ENCODE assay signal across 18 cellular contexts in genomic region chr11:35676611-35676965, GRCh38. TPM values are rescaled to one million over a fixed set of nuclear protein-coding genes. Genes with fewer than 3 reads are reported as not detected.
A peak's percentile ranks its signal among the peaks of the same experiment; 100 is the strongest.
DNase-seq lines count a peak whose midpoint lies in the region; ATAC-seq and TF ChIP-seq lines count a peak whose summit lies in the region.
"Had no signal": no experiment of that assay in that cellular context is flagged by ENCODE, and none has a peak within 500 bp of the region (broad histone marks: within the 10 kb centered on the region; RNA-seq: fewer than 3 reads in every experiment).

No MANE protein-coding gene starts in this region.

- no peak for DNase-seq in OCI-LY7 (ENCODE audit: low spot score)
- no peak for DNase-seq in naive B cell
- no peak for DNase-seq in uterus
- DNase-seq in kidney glomerular epithelial cell (lab: John Stamatoyannopoulos, UW), result no peak
- DNase-seq: activated CD4-positive, alpha-beta memory T cell treated with anti-CD3 and anti-CD28 coated beads, Interleukin-2, amount 10 ng/mL, durations not matched to agents 7 days and 5 days; activated T-cell treated with anti-CD3 and anti-CD28 coated beads, Interleukin-2, amount 50 U/mL, for 24 hours; colonic mucosa; NCI-H1417 treated with DMSO at 0.1 percent for 48 hours; NCI-H82; thyroid gland had no signal

- no peak for TF ChIP-seq POLR2A in uterus (IDR thresholded peaks at IDR 0.05)

- H3K27ac Mint-ChIP-seq in naive B cell, result peak overlapping the region; percentile 10 to 71 (median 52)
- H3K27ac Mint-ChIP-seq: activated CD4-positive, alpha-beta memory T cell treated with anti-CD3 and anti-CD28 coated beads, Interleukin-2, amount 10 ng/mL, durations not matched to agents 7 days and 5 days; activated T-cell treated with anti-CD3 and anti-CD28 coated beads, Interleukin-2, amount 50 U/mL, for 24 hours; natural killer cell treated with Interleukin-12 subunit alpha and Interleukin-12 subunit beta and Interleukin-15 and Interleukin-18, amount 100 ng/mL, for 72 hours; progenitor cell of endocrine pancreas; WTC11 had no signal

- peaks cover 36% of the 10 kb centered on the region for H3K36me3 ChIP-seq in BLaER1
- H3K36me3 ChIP-seq in OCI-LY7 (ENCODE audit: insufficient read depth, low read length), result no peaks in the 10 kb centered on the region
- H3K36me3 ChIP-seq in uterus, result no peaks in the 10 kb centered on the region
- H3K36me3 ChIP-seq: colonic mucosa, thyroid gland had no signal

- H3K4me3 ChIP-seq in BLaER1 (no peak overlapping the region), OCI-LY7 (ENCODE audit: low read depth, low read length, poor library complexity, severe bottlenecking) (peak overlapping the region; percentile 21), uterus (no peak overlapping the region)
- H3K4me3 ChIP-seq: colonic mucosa, SK-N-MC, thyroid gland had no signal

- intact Hi-C loops in OCI-LY7 (cut with micrococcal nuclease; ENCODE audit: unreplicated experiment) (no loop called here), uterus (cut with DNase I; ENCODE audit: low total_unique reads) (no loop called here)

- H3K4me3 Mint-ChIP-seq in naive B cell, result no peak overlapping the region
- H3K4me3 Mint-ChIP-seq: activated CD4-positive, alpha-beta memory T cell treated with anti-CD3 and anti-CD28 coated beads, Interleukin-2, amount 10 ng/mL, durations not matched to agents 7 days and 5 days; activated naive CD4-positive, alpha-beta T cell treated with anti-CD3 and anti-CD28 coated beads, Interleukin-2, amount 50 U/mL, for 24 hours; activated T-cell treated with anti-CD3 and anti-CD28 coated beads, Interleukin-2, amount 50 U/mL, for 24 hours; natural killer cell treated with Interleukin-12 subunit alpha and Interleukin-12 subunit beta and Interleukin-15 and Interleukin-18, amount 100 ng/mL, for 72 hours; WTC11 had no signal

- H3K4me2 ChIP-seq in BLaER1, result peak overlapping the region; percentile 60
- H3K4me2 ChIP-seq in OCI-LY7 (ENCODE audit: low read length), result peak overlapping the region; percentile 56

- H3K27me3 ChIP-seq in BLaER1, result no peaks in the 10 kb centered on the region
- no peaks in the 10 kb centered on the region for H3K27me3 ChIP-seq in uterus
- H3K27me3 ChIP-seq: colonic mucosa, thyroid gland had no signal

- peaks cover 0 to 5% of the 10 kb centered on the region in 2 donors for H3K36me3 Mint-ChIP-seq in naive B cell
- H3K36me3 Mint-ChIP-seq: natural killer cell treated with Interleukin-12 subunit alpha and Interleukin-12 subunit beta and Interleukin-15 and Interleukin-18, amount 100 ng/mL, for 72 hours; WTC11 had no signal

- CTCF ChIA-PET in OCI-LY7 (lab: Charles Lee; ENCODE audit: unreplicated experiment), result no interaction called here

- H2AFZ ChIP-seq in OCI-LY7 (ENCODE audit: low read length), result no peak overlapping the region

- POLR2A ChIA-PET in OCI-LY7 (lab: Charles Lee), result interaction anchor here (0.6 to 1.5 kb wide), 5 partner anchors 8 to 122 kb away, joined by 3 to 7 read pairs (median 3); no protein-coding TSS in a partner anchor

- H3K27ac ChIP-seq in BLaER1 (peak overlapping the region; percentile 22; the same call in 1 of the 2 replicates), OCI-LY7 (ENCODE audit: low read depth, low read length, poor library complexity, severe bottlenecking) (peak overlapping the region; percentile 31), uterus (no peak overlapping the region)
- H3K27ac ChIP-seq: colonic mucosa, SK-N-MC, thyroid gland had no signal

- BruUV-seq in OCI-LY7 (replicated peaks; lab: Mats Ljungman, UMichigan), result no TSS peak

- no peaks in the 10 kb centered on the region for H3K9me3 Mint-ChIP-seq in naive B cell
- H3K9me3 Mint-ChIP-seq: activated CD4-positive, alpha-beta memory T cell treated with anti-CD3 and anti-CD28 coated beads, Interleukin-2, amount 10 ng/mL, durations not matched to agents 7 days and 5 days; activated naive CD4-positive, alpha-beta T cell treated with anti-CD3 and anti-CD28 coated beads, Interleukin-2, amount 50 U/mL, for 24 hours; activated T-cell treated with anti-CD3 and anti-CD28 coated beads, Interleukin-2, amount 50 U/mL, for 24 hours; natural killer cell treated with Interleukin-12 subunit alpha and Interleukin-12 subunit beta and Interleukin-15 and Interleukin-18, amount 100 ng/mL, for 72 hours; WTC11 had no signal

- peaks cover 12% of the 10 kb centered on the region; the same call in 1 of the 2 replicates for H3K79me2 ChIP-seq in OCI-LY7 (ENCODE audit: insufficient read depth, low read depth, low read length)

- no peaks in the 10 kb centered on the region for H3K9me2 ChIP-seq in OCI-LY7 (ENCODE audit: insufficient read depth, low read length)

- H3K4me1 ChIP-seq in BLaER1 (peaks cover 53% of the 10 kb centered on the region), OCI-LY7 (ENCODE audit: insufficient read depth, low read length, poor library complexity, severe bottlenecking) (peaks cover 42% of the 10 kb centered on the region), uterus (no peaks in the 10 kb centered on the region)
- H3K4me1 ChIP-seq: colonic mucosa had no signal

- H3K27me3 Mint-ChIP-seq in naive B cell, result no peaks in the 10 kb centered on the region
- H3K27me3 Mint-ChIP-seq: activated CD4-positive, alpha-beta memory T cell treated with anti-CD3 and anti-CD28 coated beads, Interleukin-2, amount 10 ng/mL, durations not matched to agents 7 days and 5 days; activated naive CD4-positive, alpha-beta T cell treated with anti-CD3 and anti-CD28 coated beads, Interleukin-2, amount 50 U/mL, for 24 hours; activated T-cell treated with anti-CD3 and anti-CD28 coated beads, Interleukin-2, amount 50 U/mL, for 24 hours; natural killer cell treated with Interleukin-12 subunit alpha and Interleukin-12 subunit beta and Interleukin-15 and Interleukin-18, amount 100 ng/mL, for 72 hours; progenitor cell of endocrine pancreas had no signal

- H3K4me1 Mint-ChIP-seq in naive B cell, result peaks cover 69 to 91% (median 90%) of the 10 kb centered on the region in 3 donors

- peak; percentile 21 for ATAC-seq in GM18502 (IDR thresholded peaks at IDR 0.05; ENCODE audit: poor library complexity, unreplicated experiment)
- ATAC-seq in naive B cell (ENCODE audit: low read depth in 2 of 2), result no peak
- no peak for ATAC-seq in GM21515 (IDR thresholded peaks at IDR 0.05; ENCODE audit: unreplicated experiment)
- ATAC-seq: natural killer cell treated with Interleukin-12 subunit alpha and Interleukin-12 subunit beta and Interleukin-15 and Interleukin-18, amount 100 ng/mL, for 72 hours; WTC11 had no signal

- H4K20me1 ChIP-seq in BLaER1 (peaks cover 93% of the 10 kb centered on the region), OCI-LY7 (ENCODE audit: insufficient read depth, low read length) (no peaks in the 10 kb centered on the region)

- H3K9me3 ChIP-seq in BLaER1 (no peaks in the 10 kb centered on the region), OCI-LY7 (ENCODE audit: low read length) (no peaks in the 10 kb centered on the region), uterus (no peaks in the 10 kb centered on the region)
- H3K9me3 ChIP-seq: colonic mucosa, thyroid gland had no signal

- TF ChIP-seq CTCF in OCI-LY7 (conservative IDR thresholded peaks at IDR 0.05; ENCODE audit: low read length) (no peak), uterus (IDR thresholded peaks at IDR 0.05) (no peak)

- H3K9ac ChIP-seq in BLaER1, result peak overlapping the region; percentile 21; the same call in 1 of the 2 replicates

RNA-seq across cellular contexts. Expression of gene TRIM44, which starts 14.0 kb away (rescaled TPM):
- 5.9 and 11.3 TPM in 2 replicates for total RNA-seq in OCI-LY7 (2014; rRNA removed; shearing (Covaris generic))
- total RNA-seq in OCI-LY7 (2022), result 19.9 and 30.0 TPM in 2 replicates
- polyA plus RNA-seq in naive B cell (ENCODE audit: low read depth in 6 of 6), result 10 to 100 TPM; 37.2 to 69.6 (median 59.6) TPM
- total RNA-seq in uterus, result 10 to 100 TPM; 16.1 to 65.3 (median 40.4) TPM

RNA-seq across cellular contexts. Expression of gene FJX1, which starts 58.3 kb away (rescaled TPM):
- not detected in 2 replicates for total RNA-seq in OCI-LY7 (2014; rRNA removed; shearing (Covaris generic))
- total RNA-seq in OCI-LY7 (2022), result 0.63 and 1.2 TPM in 2 replicates
- under 1 TPM in 2 of 6 donors, not detected in 4; 0.21 to 0.32 TPM for polyA plus RNA-seq in naive B cell (ENCODE audit: low read depth in 6 of 6)
- total RNA-seq in uterus, result 10 to 100 TPM in 1 of 4 donors, 1 to 10 TPM in 3; 2.1 to 48.5 (median 5.6) TPM

Comparison
In these comparisons a context has a peak if more than half of its experiments do, and no peak if none do; other contexts are left out.
1. H3K27ac ChIP-seq: peak in BLaER1 (single experiment) and OCI-LY7 (single experiment); none in uterus (0 of 2).